Comparison of ENCODE assay signal across 8 cellular contexts in the genomic region with DNA sequence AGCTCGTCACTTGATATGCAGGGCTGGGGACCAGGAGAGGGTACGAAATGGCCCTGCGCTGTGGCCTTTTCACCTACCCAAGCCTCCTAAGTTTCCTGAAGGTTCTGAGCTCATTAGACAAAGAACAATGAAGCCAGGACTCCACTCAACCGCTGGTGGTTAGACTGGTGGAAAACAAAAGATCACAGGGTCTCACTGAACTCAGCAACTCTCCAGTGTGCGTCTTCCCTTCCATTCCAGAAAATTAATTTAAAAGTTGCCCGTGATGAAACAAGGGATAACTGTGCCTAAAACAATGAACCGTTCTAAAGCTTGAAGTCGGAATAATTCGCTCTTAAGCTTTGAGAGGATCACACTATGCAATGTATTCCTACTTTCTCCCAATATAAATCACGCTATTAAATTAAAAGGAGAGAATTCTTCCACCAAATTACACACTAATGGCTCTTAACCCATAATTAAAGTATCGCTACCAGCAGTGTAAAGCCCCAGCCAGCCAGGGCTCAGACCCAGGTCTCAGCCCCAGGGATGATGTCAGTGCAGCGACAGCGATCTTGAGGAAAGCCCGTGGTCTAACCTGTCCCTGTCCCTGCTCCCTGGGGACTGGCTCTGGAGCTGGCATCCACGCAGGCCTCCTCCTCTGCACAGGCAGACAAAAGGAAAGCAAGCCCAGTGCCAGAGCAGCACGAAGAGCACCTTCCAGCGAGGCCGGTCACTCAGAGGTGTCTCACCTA. TPM values are rescaled to one million over a fixed set of nuclear protein-coding genes. Genes with fewer than 3 reads are reported as not detected.
DNase-seq lines count a peak whose midpoint lies in the region; ATAC-seq and TF ChIP-seq lines count a peak whose summit lies in the region.

No MANE protein-coding gene starts in this region.

- no peaks in the 10 kb centered on the region for H3K9me3 Mint-ChIP-seq in activated CD8-positive, alpha-beta T cell treated with anti-CD3 and anti-CD28 coated beads for 36 hours
- H3K9me3 Mint-ChIP-seq in activated T-cell treated with anti-CD3 and anti-CD28 coated beads, Interleukin-2, amount 50 U/mL, for 4 hours = no peaks in the 10 kb centered on the region

- ATAC-seq in activated CD8-positive, alpha-beta T cell treated with anti-CD3 and anti-CD28 coated beads for 36 hours = no peak
- no peak for ATAC-seq in GM18511 (IDR thresholded peaks at IDR 0.05; ENCODE audit: unreplicated experiment)
- ATAC-seq in activated T-cell treated with anti-CD3 and anti-CD28 coated beads, Interleukin-2, amount 50 U/mL, for 4 hours = no peak

- no peaks in the 10 kb centered on the region for H3K27me3 ChIP-seq in sigmoid colon

- H3K36me3 Mint-ChIP-seq in activated CD8-positive, alpha-beta T cell treated with anti-CD3 and anti-CD28 coated beads for 36 hours (ENCODE audit: low read depth) = peaks cover 41% of the 10 kb centered on the region
- peaks cover 5% of the 10 kb centered on the region for H3K36me3 Mint-ChIP-seq in activated T-cell treated with anti-CD3 and anti-CD28 coated beads, Interleukin-2, amount 50 U/mL, for 4 hours (ENCODE audit: insufficient read depth)

- H3K4me1 Mint-ChIP-seq in activated CD8-positive, alpha-beta T cell treated with anti-CD3 and anti-CD28 coated beads for 36 hours (ENCODE audit: low read depth) = peaks cover 72% of the 10 kb centered on the region
- H3K4me1 Mint-ChIP-seq in activated T-cell treated with anti-CD3 and anti-CD28 coated beads, Interleukin-2, amount 50 U/mL, for 4 hours (ENCODE audit: low read depth) = peaks cover 81% of the 10 kb centered on the region

- H3K4me3 Mint-ChIP-seq in activated CD8-positive, alpha-beta T cell treated with anti-CD3 and anti-CD28 coated beads for 36 hours = peak overlapping the region; percentile 29
- no peak overlapping the region for H3K4me3 Mint-ChIP-seq in activated T-cell treated with anti-CD3 and anti-CD28 coated beads, Interleukin-2, amount 50 U/mL, for 4 hours

- no peak for TF ChIP-seq CTCF in activated CD8-positive, alpha-beta T cell treated with anti-CD3 and anti-CD28 coated beads for 36 hours (IDR thresholded peaks at IDR 0.05)
- no peak for TF ChIP-seq CTCF in sigmoid colon (IDR thresholded peaks at IDR 0.05)

- no peaks in the 10 kb centered on the region for H3K9me3 ChIP-seq in sigmoid colon

- DNase-seq in HT1080 (ENCODE audit: low read depth) (peak; percentile 34), head of caudate nucleus (peak in 26 of 42 donors; percentile 15 to 68 (median 30)), sigmoid colon (no peak), T-helper 9 cell (no peak), activated gamma-delta T cell (lab: John Stamatoyannopoulos, UW) (no peak)
- no peak for DNase-seq in activated CD8-positive, alpha-beta T cell treated with anti-CD3 and anti-CD28 coated beads for 36 hours
- DNase-seq in activated T-cell treated with anti-CD3 and anti-CD28 coated beads, Interleukin-2, amount 50 U/mL, for 4 hours = no peak

- no peak for TF ChIP-seq POLR2A in sigmoid colon (IDR thresholded peaks at IDR 0.05)

- CTCF ChIA-PET in activated CD8-positive, alpha-beta T cell treated with anti-CD3 and anti-CD28 coated beads for 36 hours (lab: Charles Lee) = interaction anchor here (0.7 to 1.5 kb wide), 6 partner anchors 12 to 656 kb away, joined by 3 to 5 read pairs (median 3); no protein-coding TSS in a partner anchor

- WGBS in sigmoid colon, 2 donors = 84 to 88% methylated on average over 18 of the region's 18 CpGs

- peaks cover 0 to 78% (median 74%) of the 10 kb centered on the region in 4 donors for H3K4me1 ChIP-seq in sigmoid colon

- peak overlapping the region; percentile 87 to 97 (median 92) for H3K27ac ChIP-seq in sigmoid colon

- intact Hi-C loops in activated CD8-positive, alpha-beta T cell treated with anti-CD3 and anti-CD28 coated beads for 36 hours (cut with micrococcal nuclease) = loop anchor here (10.0 kb wide), 1 partner anchor 54 kb away; no protein-coding TSS in a partner anchor
- intact Hi-C loops in head of caudate nucleus (cut with DNase I) = no loop called here
- intact Hi-C loops in sigmoid colon (cut with DNase I) = no loop called here

- no peak overlapping the region for H3K27ac Mint-ChIP-seq in activated CD8-positive, alpha-beta T cell treated with anti-CD3 and anti-CD28 coated beads for 36 hours

- TF ChIP-seq EP300 in sigmoid colon (IDR thresholded peaks at IDR 0.05) = no peak

- POLR2A ChIA-PET in activated CD8-positive, alpha-beta T cell treated with anti-CD3 and anti-CD28 coated beads for 36 hours (lab: Charles Lee) = interaction anchor here (1.9 to 2.3 kb wide), 2 partner anchors 8 to 13 kb away, joined by 5 to 8 read pairs; no protein-coding TSS in a partner anchor

- no peaks in the 10 kb centered on the region for H3K27me3 Mint-ChIP-seq in activated CD8-positive, alpha-beta T cell treated with anti-CD3 and anti-CD28 coated beads for 36 hours
- H3K27me3 Mint-ChIP-seq in activated T-cell treated with anti-CD3 and anti-CD28 coated beads, Interleukin-2, amount 50 U/mL, for 4 hours (ENCODE audit: low read depth) = no peaks in the 10 kb centered on the region

- peak overlapping the region in 3 of 4 donors; percentile 20 to 33 (median 29) for H3K4me3 ChIP-seq in sigmoid colon

- H3K36me3 ChIP-seq in sigmoid colon = no peaks in the 10 kb centered on the region

RNA-seq across cellular contexts. Expression of a gene that starts 4.9 kb away (rescaled TPM):
- total RNA-seq in HT1080 (2014; rRNA removed; shearing (Covaris generic)) = 40.3 and 57.4 TPM in 2 replicates
- polyA plus RNA-seq in HT1080 (2015; cell fraction: cytosol; rRNA removed) = 56.4 and 67.5 TPM in 2 replicates
- polyA plus RNA-seq in HT1080 (2015; cell fraction: nucleus; rRNA removed) = 106 and 110 TPM in 2 replicates
- 10 to 100 TPM; 54.4 to 60.2 TPM for total RNA-seq in activated CD8-positive, alpha-beta T cell treated with anti-CD3 and anti-CD28 coated beads for 36 hours
- total RNA-seq in sigmoid colon = 10 to 100 TPM; 26.4 to 56.5 (median 50.5) TPM
- polyA plus RNA-seq in sigmoid colon = 10 to 100 TPM; 27.0 to 41.5 (median 29.4) TPM
- total RNA-seq in activated T-cell treated with anti-CD3 and anti-CD28 coated beads, Interleukin-2, amount 50 U/mL, for 4 hours = 10 to 100 TPM; 26.0 to 30.0 (median 28.5) TPM

Comparison
In these comparisons a context has a peak if more than half of its experiments do, and no peak if none do; other contexts are left out.
1. DNase-seq: peak in HT1080 (single experiment) and head of caudate nucleus (26 of 42); none in activated CD8-positive, alpha-beta T cell treated with anti-CD3 and anti-CD28 coated beads for 36 hours (single experiment), sigmoid colon (single experiment), T-helper 9 cell (single experiment), activated gamma-delta T cell (single experiment) and activated T-cell treated with anti-CD3 and anti-CD28 coated beads, Interleukin-2, amount 50 U/mL, for 4 hours (single experiment).